2 cellular contexts compared by ENCODE assay signal in genomic region chr11:61775106-61775505, GRCh38.
TF ChIP-seq lines count a peak whose summit lies in the region.

No MANE protein-coding gene starts in this region.

TF ChIP-seq in SK-N-SH, 30 proteins besides CTCF, POLR2A, EP300 and RAD21:
- TF ChIP-seq FOXJ3 (CRISPR knock-in tag; IDR thresholded peaks at IDR 0.05) = no peak
- no peak for TF ChIP-seq SMC3 (IDR thresholded peaks at IDR 0.05; ENCODE audit: low read depth, low read length)
- TF ChIP-seq YY1 (IDR thresholded peaks at IDR 0.05; ENCODE audit: low read depth) = no peak
- no peak for TF ChIP-seq ELF1 (IDR thresholded peaks at IDR 0.05)
TF ChIP-seq in SK-N-SH: peak in this region for 0.

TF ChIP-seq in SK-N-SH treated with all-trans-retinoic acid at 6 μM for 48 hours, 23 proteins besides CTCF, POLR2A, EP300 and RAD21:
- TF ChIP-seq ZFP30 (CRISPR knock-in tag; IDR thresholded peaks at IDR 0.05) (no peak), TCF4 (CRISPR knock-in tag; IDR thresholded peaks at IDR 0.05; ENCODE audit: borderline replicate concordance) (no peak), BACH2 (CRISPR knock-in tag; IDR thresholded peaks at IDR 0.05; ENCODE audit: borderline replicate concordance) (no peak), ZC3H10 (CRISPR knock-in tag; IDR thresholded peaks at IDR 0.05) (no peak), ZNF70 (CRISPR knock-in tag; IDR thresholded peaks at IDR 0.05) (no peak), PATZ1 (CRISPR knock-in tag; IDR thresholded peaks at IDR 0.05; ENCODE audit: borderline replicate concordance) (no peak), TSHZ2 (CRISPR knock-in tag; IDR thresholded peaks at IDR 0.05) (no peak), TOX (CRISPR knock-in tag; IDR thresholded peaks at IDR 0.05; ENCODE audit: borderline replicate concordance) (no peak), SNAI2 (CRISPR knock-in tag; IDR thresholded peaks at IDR 0.05) (no peak), RARB (CRISPR knock-in tag; IDR thresholded peaks at IDR 0.05) (no peak), ZNF565 (CRISPR knock-in tag; conservative IDR thresholded peaks at IDR 0.05; ENCODE audit: low read depth) (no peak)
- TF ChIP-seq, protein P1, sequence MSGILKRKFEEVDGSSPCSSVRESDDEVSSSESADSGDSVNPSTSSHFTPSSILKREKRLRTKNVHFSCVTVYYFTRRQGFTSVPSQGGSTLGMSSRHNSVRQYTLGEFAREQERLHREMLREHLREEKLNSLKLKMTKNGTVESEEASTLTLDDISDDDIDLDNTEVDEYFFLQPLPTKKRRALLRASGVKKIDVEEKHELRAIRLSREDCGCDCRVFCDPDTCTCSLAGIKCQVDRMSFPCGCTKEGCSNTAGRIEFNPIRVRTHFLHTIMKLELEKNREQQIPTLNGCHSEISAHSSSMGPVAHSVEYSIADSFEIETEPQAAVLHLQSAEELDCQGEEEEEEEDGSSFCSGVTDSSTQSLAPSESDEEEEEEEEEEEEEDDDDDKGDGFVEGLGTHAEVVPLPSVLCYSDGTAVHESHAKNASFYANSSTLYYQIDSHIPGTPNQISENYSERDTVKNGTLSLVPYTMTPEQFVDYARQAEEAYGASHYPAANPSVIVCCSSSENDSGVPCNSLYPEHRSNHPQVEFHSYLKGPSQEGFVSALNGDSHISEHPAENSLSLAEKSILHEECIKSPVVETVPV (CRISPR knock-in tag; IDR thresholded peaks at IDR 0.05) = no peak
